ENCODE assay signal across 8 cellular contexts in the genomic region with DNA sequence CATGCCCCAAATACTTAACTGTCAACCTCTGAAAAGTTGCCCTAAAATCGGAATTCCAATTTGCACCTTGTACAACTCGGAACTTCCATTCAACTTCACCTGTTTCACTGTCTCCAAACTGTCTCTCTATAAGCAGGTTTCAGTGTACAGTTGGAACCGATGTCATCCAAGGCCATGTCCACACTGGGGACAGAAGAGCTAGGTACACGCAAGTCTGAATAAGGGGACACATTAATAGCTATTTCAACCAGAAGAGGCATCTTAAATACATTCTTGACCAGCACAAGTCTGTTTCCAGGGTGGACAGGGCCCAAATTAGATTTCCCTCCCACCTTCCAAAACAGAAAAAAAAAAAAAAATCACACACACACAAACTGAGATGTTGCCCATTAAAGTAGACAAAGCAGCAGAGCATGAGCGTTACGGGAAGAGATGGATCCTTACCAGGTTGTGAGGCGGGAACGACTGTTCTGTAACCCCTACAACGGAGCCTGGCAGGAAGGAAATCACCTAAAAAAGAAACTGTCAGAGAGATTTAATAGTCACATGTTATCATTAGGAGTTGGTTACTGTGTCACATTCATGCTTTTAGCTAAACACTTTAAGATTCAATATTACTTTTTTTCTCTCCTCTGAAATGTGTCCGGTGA. TPM values are rescaled to one million over a fixed set of nuclear protein-coding genes. Genes with fewer than 3 reads are reported as not detected.
A peak's percentile ranks its signal among the peaks of the same experiment; 100 is the strongest.
DNase-seq lines count a peak whose midpoint lies in the region; ATAC-seq and TF ChIP-seq lines count a peak whose summit lies in the region.

No MANE protein-coding gene starts in this region.

- peak overlapping the region; percentile 97 for H3K9ac ChIP-seq in Loucy (ENCODE audit: low read depth, low read length, poor library complexity, severe bottlenecking)

- peak overlapping the region; percentile 95 for H3K4me2 ChIP-seq in Loucy (ENCODE audit: low read depth, low read length, poor library complexity, severe bottlenecking)

- DNase-seq in DMS79 treated with DMSO at 0.1 percent for 48 hours (lab: John Stamatoyannopoulos, UW) = peak; percentile 27
- DNase-seq in choroid plexus epithelial cell (ENCODE audit: low read depth) = no peak
- DNase-seq in myocyte (ENCODE audit: low read depth) = peak; percentile 9
- no peak for DNase-seq in NCI-H2107 treated with DMSO at 0.1 percent for 48 hours (lab: John Stamatoyannopoulos, UW; ENCODE audit: unreplicated experiment)
- DNase-seq in ecto neural progenitor cell (ENCODE audit: low spot score) = no peak
- no peak for DNase-seq in T1000 (lab: John Stamatoyannopoulos, UW)

- no peak for ATAC-seq in GM19351 (IDR thresholded peaks at IDR 0.05; ENCODE audit: unreplicated experiment)

- no peak overlapping the region for H2AFZ ChIP-seq in Loucy (ENCODE audit: low read length)

- peaks cover 29% of the 10 kb centered on the region for H3K36me3 ChIP-seq in Loucy (ENCODE audit: insufficient read depth, low read length)

- no peaks in the 10 kb centered on the region for H3F3A ChIP-seq in Loucy (ENCODE audit: low read depth)

- H3K27me3 ChIP-seq in Loucy (ENCODE audit: insufficient read depth, low read length, poor library complexity, severe bottlenecking) = peaks cover 7% of the 10 kb centered on the region

- no peaks in the 10 kb centered on the region for H3K9me2 ChIP-seq in Loucy (replicated peaks; ENCODE audit: low read depth, low read length)

- H3K4me3 ChIP-seq in Loucy (ENCODE audit: low read length, poor library complexity, severe bottlenecking) (peak overlapping the region; percentile 90), choroid plexus epithelial cell (ENCODE audit: low read depth, low read length) (peak overlapping the region; percentile 85)

- TF ChIP-seq CTCF in Loucy (conservative IDR thresholded peaks at IDR 0.05; ENCODE audit: low read length) (no peak), choroid plexus epithelial cell (conservative IDR thresholded peaks at IDR 0.05; ENCODE audit: low read depth, low read length) (no peak)

- peaks cover 67% of the 10 kb centered on the region for H3K79me2 ChIP-seq in Loucy (ENCODE audit: insufficient read depth, low read length)

- H4K20me1 ChIP-seq in Loucy (ENCODE audit: insufficient read depth, low read length, poor library complexity, severe bottlenecking) = peaks cover 65% of the 10 kb centered on the region

- no peaks in the 10 kb centered on the region for H3K9me3 ChIP-seq in Loucy (ENCODE audit: insufficient read depth, low read depth, low read length)

- H3K4me1 ChIP-seq in Loucy (ENCODE audit: insufficient read depth, low read length, poor library complexity, severe bottlenecking) = peaks cover 42% of the 10 kb centered on the region

RNA-seq across cellular contexts. Expression of gene CREBZF, which starts 1.7 kb away (rescaled TPM):
- 29.7 and 34.4 TPM in 2 replicates for total RNA-seq in myocyte
- polyA plus RNA-seq in myocyte (2012) = 21.3 TPM

RNA-seq across cellular contexts. Expression of gene TMEM126A, which starts 15.4 kb away (rescaled TPM):
- 41.6 and 44.1 TPM in 2 replicates for total RNA-seq in myocyte
- 49.2 TPM for polyA plus RNA-seq in myocyte (2012)

RNA-seq across cellular contexts. Expression of gene CCDC89, which starts 22.8 kb away (rescaled TPM):
- total RNA-seq in myocyte = 2.5 and 3.5 TPM in 2 replicates
- 2.8 TPM for polyA plus RNA-seq in myocyte (2012)

RNA-seq across cellular contexts. Expression of gene TMEM126B, which starts 34.8 kb away (rescaled TPM):
- total RNA-seq in myocyte = 78.0 and 79.7 TPM in 2 replicates
- 53.1 TPM for polyA plus RNA-seq in myocyte (2012)

RNA-seq across cellular contexts. Expression of gene DLG2, which starts 36.1 kb away (rescaled TPM):
- total RNA-seq in myocyte = 7.9 and 9.5 TPM in 2 replicates
- polyA plus RNA-seq in myocyte (2012) = 4.3 TPM

Comparison
In these comparisons a context has a peak if more than half of its experiments do, and no peak if none do; other contexts are left out.
1. DNase-seq: peak in DMS79 treated with DMSO at 0.1 percent for 48 hours (single experiment) and myocyte (single experiment); none in choroid plexus epithelial cell (single experiment), NCI-H2107 treated with DMSO at 0.1 percent for 48 hours (single experiment), ecto neural progenitor cell (single experiment) and T1000 (single experiment).